8 cellular contexts compared by ENCODE assay signal in genomic region chr1:28232558-28233263, GRCh38. TPM values are rescaled to one million over a fixed set of nuclear protein-coding genes. Genes with fewer than 3 reads are reported as not detected.
DNase-seq lines count a peak whose midpoint lies in the region; ATAC-seq and TF ChIP-seq lines count a peak whose summit lies in the region.

TSS of gene DNAJC8 (minus strand) at chr1:28233029. CDS start at chr1:28232998, 31 bp downstream.

- H3K4me3 Mint-ChIP-seq in natural killer cell: peak within 1 kb of the TSS; percentile 100

- H3K4me2 ChIP-seq in Loucy (ENCODE audit: low read depth, low read length, poor library complexity, severe bottlenecking): peak within 1 kb of the TSS; percentile 79

- peaks cover 12 to 23% of the 10 kb centered on the region in 2 donors for H3K4me1 Mint-ChIP-seq in natural killer cell

- no peaks in the 10 kb centered on the region for H3K9me3 Mint-ChIP-seq in natural killer cell

- ATAC-seq in GM21786 (IDR thresholded peaks at IDR 0.05; ENCODE audit: unreplicated experiment): peak; percentile 44
- peak; percentile 61 to 79 (median 72) for ATAC-seq in natural killer cell

- H3F3A ChIP-seq in Loucy (ENCODE audit: low read depth): no peaks in the 10 kb centered on the region

- H3K4me3 ChIP-seq in Loucy (ENCODE audit: low read length, poor library complexity, severe bottlenecking): peak within 1 kb of the TSS; percentile 93

- peak; percentile 97 for DNase-seq in DMS 273 (lab: John Stamatoyannopoulos, UW; ENCODE audit: unreplicated experiment)
- peak; percentile 90 to 96 for DNase-seq in SHP77 (lab: John Stamatoyannopoulos, UW)
- peak; percentile 93 for DNase-seq in activated T-helper 9 cell treated with anti-CD3 and anti-CD28 coated beads, Interleukin-2, amount 50 U/mL, for 16 hours (ENCODE audit: low read depth)
- peak; percentile 83 for DNase-seq in fibroblast of peridontal ligament (ENCODE audit: extremely low read depth)
- DNase-seq in natural killer cell: peak; percentile 92
- DNase-seq in stimulated activated naive CD4-positive, alpha-beta T cell (lab: John Stamatoyannopoulos, UW): peak; percentile 86 to 94 (median 87)

- peaks cover 63% of the 10 kb centered on the region for H3K79me2 ChIP-seq in Loucy (ENCODE audit: insufficient read depth, low read length)

- H2AFZ ChIP-seq in Loucy (ENCODE audit: low read length): peak within 1 kb of the TSS; percentile 87

- peak within 1 kb of the TSS; percentile 93 for H3K9ac ChIP-seq in Loucy (ENCODE audit: low read depth, low read length, poor library complexity, severe bottlenecking)

- H3K27ac Mint-ChIP-seq in natural killer cell: peak within 1 kb of the TSS; percentile 97 to 100

- H3K9me3 ChIP-seq in Loucy (ENCODE audit: insufficient read depth, low read depth, low read length): no peaks in the 10 kb centered on the region

- intact Hi-C loops in natural killer cell (cut with micrococcal nuclease): no loop called here

- H3K36me3 ChIP-seq in Loucy (ENCODE audit: insufficient read depth, low read length): peaks cover 14% of the 10 kb centered on the region; the same call in 1 of the 2 replicates

- H3K27me3 ChIP-seq in Loucy (ENCODE audit: insufficient read depth, low read length, poor library complexity, severe bottlenecking): no peaks in the 10 kb centered on the region

- TF ChIP-seq CTCF in Loucy (conservative IDR thresholded peaks at IDR 0.05; ENCODE audit: low read length): no peak
- no peak for TF ChIP-seq CTCF in natural killer cell (IDR thresholded peaks at IDR 0.05)

- H4K20me1 ChIP-seq in Loucy (ENCODE audit: insufficient read depth, low read length, poor library complexity, severe bottlenecking): peaks cover 15% of the 10 kb centered on the region

- no peaks in the 10 kb centered on the region for H3K36me3 Mint-ChIP-seq in natural killer cell

- H3K9me2 ChIP-seq in Loucy (replicated peaks; ENCODE audit: low read depth, low read length): no peaks in the 10 kb centered on the region

- peaks cover 33% of the 10 kb centered on the region for H3K4me1 ChIP-seq in Loucy (ENCODE audit: insufficient read depth, low read length, poor library complexity, severe bottlenecking)

- no peaks in the 10 kb centered on the region for H3K27me3 Mint-ChIP-seq in natural killer cell (ENCODE audit: low read depth in 2 of 2)

RNA-seq across cellular contexts. Expression of gene DNAJC8, which starts in this region (rescaled TPM):
- 10 to 100 TPM; 85.3 to 85.9 (median 85.4) TPM for total RNA-seq in natural killer cell

Comparison
In these comparisons a context has a peak if more than half of its experiments do, and no peak if none do; other contexts are left out.
1. Peak in every context shown above with its lines: DNase-seq, ATAC-seq and H3K4me3 ChIP-seq.